Comparison of ENCODE assay signal across 1 cellular context in genomic region chr19:51421229-51422052, GRCh38.
TF ChIP-seq lines count a peak whose summit lies in the region.

No MANE protein-coding gene starts in this region.

TF ChIP-seq in GM12878, 131 proteins besides CTCF, POLR2A, EP300 and RAD21:
- no peak for TF ChIP-seq STAT3 (IDR thresholded peaks at IDR 0.05; ENCODE audit: low read depth, low read length)
- TF ChIP-seq ZNF207 (IDR thresholded peaks at IDR 0.05; ENCODE audit: borderline replicate concordance), result no peak
- TF ChIP-seq ZBTB4 (CRISPR knock-in tag; IDR thresholded peaks at IDR 0.05), result no peak
- 0 out of 2 replicates have a peak, but pooled peaks have one; percentile 28 for TF ChIP-seq SPI1 (IDR thresholded peaks at IDR 0.05; ENCODE audit: borderline replicate concordance, insufficient read depth, low read depth, low read length)
- no peak for TF ChIP-seq RUNX3 (IDR thresholded peaks at IDR 0.05; ENCODE audit: low read length)
